Comparison of ENCODE assay signal across 19 cellular contexts in the genomic region with DNA sequence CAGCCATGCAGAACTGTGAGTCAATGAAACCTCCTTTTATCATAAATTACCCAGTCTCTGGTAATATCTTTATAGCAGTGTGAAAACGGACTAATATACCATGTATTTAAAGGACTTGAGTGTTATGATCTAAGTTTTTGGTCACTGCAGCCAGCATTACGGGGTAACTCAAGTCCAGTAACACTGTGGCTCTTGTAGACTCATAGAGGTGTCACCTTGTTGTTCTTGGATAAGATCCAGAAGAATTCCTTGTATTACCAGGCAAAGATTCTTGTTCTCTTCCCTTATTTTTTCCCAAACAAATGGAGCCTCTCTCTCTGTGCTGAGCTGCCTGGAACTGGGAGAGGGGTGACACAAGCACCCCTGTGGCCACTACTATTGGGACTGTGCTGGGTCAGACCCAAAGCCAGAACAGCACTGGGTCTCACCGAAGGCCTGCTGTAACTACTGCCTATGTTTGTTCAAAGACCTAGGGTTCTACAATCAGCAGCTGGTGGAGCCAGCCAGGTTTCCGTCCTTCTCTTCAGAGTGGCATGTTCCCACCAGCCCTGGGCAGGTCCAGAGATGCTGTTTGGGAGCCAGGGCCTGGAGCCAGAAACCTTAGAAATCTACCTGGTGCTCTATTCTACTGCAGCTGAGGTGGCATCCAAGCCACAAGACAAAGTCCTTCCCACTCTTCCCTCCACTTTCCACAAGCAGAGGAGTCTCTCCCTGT. TPM values are rescaled to one million over a fixed set of nuclear protein-coding genes. Genes with fewer than 3 reads are reported as not detected.
DNase-seq lines count a peak whose midpoint lies in the region; ATAC-seq, FAIRE-seq and TF ChIP-seq lines count a peak whose summit lies in the region.
"Had no signal": no experiment of that assay in that cellular context is flagged by ENCODE, and none has a peak within 500 bp of the region (broad histone marks: within the 10 kb centered on the region; RNA-seq: fewer than 3 reads in every experiment).

No MANE protein-coding gene starts in this region.

- H3K4me3 ChIP-seq in HepG2 (replicated peaks in 1 of 3; ENCODE audit: insufficient read depth in 1 of 3, low read depth in 2 of 3, low read length in 3 of 3) (no peak overlapping the region), right lobe of liver (no peak overlapping the region), astrocyte (ENCODE audit: insufficient read depth, low read depth, low read length) (no peak overlapping the region), fibroblast of pulmonary artery (replicated peaks; ENCODE audit: low read depth, low read length) (no peak overlapping the region)
- H3K4me3 ChIP-seq: HAP-1, left lung, skin epidermis, transverse colon had no signal

- no peaks in the 10 kb centered on the region for H3K9me3 ChIP-seq in HepG2 (ENCODE audit: low read length)
- no peaks in the 10 kb centered on the region for H3K9me3 ChIP-seq in right lobe of liver
- H3K9me3 ChIP-seq in astrocyte (ENCODE audit: insufficient read depth, low read depth, low read length): no peaks in the 10 kb centered on the region
- H3K9me3 ChIP-seq: HAP-1, left lung, transverse colon had no signal

- ATAC-seq in HepG2 (no peak), right lobe of liver (no peak), HG02884 (IDR thresholded peaks at IDR 0.05; ENCODE audit: unreplicated experiment) (no peak)
- ATAC-seq: activated CD4-positive, alpha-beta T cell treated with anti-CD3 and anti-CD28 coated beads for 36 hours; CD8-positive, alpha-beta T cell; left lung had no signal

- no peak for TF ChIP-seq EP300 in HepG2 (IDR thresholded peaks at IDR 0.05; ENCODE audit: low read depth in 2 of 2, low read length in 2 of 2)
- no peak for TF ChIP-seq EP300 in HepG2 (CRISPR knock-in tag; IDR thresholded peaks at IDR 0.05; ENCODE audit: borderline replicate concordance)

- no peak for TF ChIP-seq RAD21 in HepG2 (CRISPR knock-in tag; IDR thresholded peaks at IDR 0.05)

- H3K79me2 ChIP-seq in HepG2 (ENCODE audit: insufficient read depth, low read length) (no peaks in the 10 kb centered on the region), astrocyte (ENCODE audit: insufficient read depth, low read length) (no peaks in the 10 kb centered on the region)

- H2AFZ ChIP-seq in HepG2 (ENCODE audit: low read length): no peak overlapping the region
- no peak overlapping the region for H2AFZ ChIP-seq in astrocyte (ENCODE audit: low read depth, low read length)

- TF ChIP-seq CTCF in HepG2 (CRISPR knock-in tag; IDR thresholded peaks at IDR 0.05): no peak
- TF ChIP-seq CTCF in right lobe of liver (IDR thresholded peaks at IDR 0.05): no peak
- no peak for TF ChIP-seq CTCF in astrocyte (IDR thresholded peaks at IDR 0.05; ENCODE audit: insufficient read depth, low read depth, low read length)
- TF ChIP-seq CTCF in fibroblast of pulmonary artery (IDR thresholded peaks at IDR 0.05; ENCODE audit: low read length, missing control alignments): no peak

- H3K9me3 Mint-ChIP-seq in astrocyte (ENCODE audit: unreplicated experiment): peaks cover 3% of the 10 kb centered on the region
- H3K9me3 Mint-ChIP-seq: activated naive CD4-positive, alpha-beta T cell treated with anti-CD3 and anti-CD28 coated beads, Interleukin-2, amount 50 U/mL, for 24 hours; CD8-positive, alpha-beta T cell had no signal

- H3K4me3 Mint-ChIP-seq in astrocyte (ENCODE audit: unreplicated experiment): no peak overlapping the region
- H3K4me3 Mint-ChIP-seq: activated CD4-positive, alpha-beta T cell treated with anti-CD3 and anti-CD28 coated beads for 36 hours; activated naive CD4-positive, alpha-beta T cell treated with anti-CD3 and anti-CD28 coated beads, Interleukin-2, amount 50 U/mL, for 24 hours; CD8-positive, alpha-beta T cell had no signal

- WGBS in HepG2 (ENCODE audit: low lambda C conversion rate): 5% methylated on average over 2 of the region's 4 CpGs
- 64% methylated on average over 4 of the region's 4 CpGs for WGBS in right lobe of liver (ENCODE audit: insufficient coverage, low coverage, low lambda C conversion rate, missing lambda C conversion rate)

- intact Hi-C loops in HepG2 (cut with micrococcal nuclease; ENCODE audit: unreplicated experiment) (no loop called here), right lobe of liver (cut with DNase I) (no loop called here)

- no peaks in the 10 kb centered on the region for H3K36me3 Mint-ChIP-seq in astrocyte (ENCODE audit: low read depth, unreplicated experiment)
- H3K36me3 Mint-ChIP-seq: activated naive CD4-positive, alpha-beta T cell treated with anti-CD3 and anti-CD28 coated beads, Interleukin-2, amount 50 U/mL, for 24 hours; CD8-positive, alpha-beta T cell had no signal

- CTCF ChIA-PET in HepG2 (lab: Yijun Ruan, JAX; ENCODE audit: low intra/inter-chr PET ratio, low total read pairs): no interaction called here

- no peaks in the 10 kb centered on the region for H3K27me3 ChIP-seq in HepG2 (ENCODE audit: control insufficient read depth in 1 of 2, insufficient read depth in 2 of 2, low read length in 2 of 2)
- H3K27me3 ChIP-seq in right lobe of liver: peaks cover 0 to 8% of the 10 kb centered on the region in 2 donors
- no peaks in the 10 kb centered on the region for H3K27me3 ChIP-seq in astrocyte (ENCODE audit: insufficient read depth, low read length)
- H3K27me3 ChIP-seq: left lung, transverse colon had no signal

- DNase-seq in HepG2 (ENCODE audit: low spot score) (no peak), right lobe of liver (no peak), astrocyte (ENCODE audit: low read depth) (peak; percentile 72), fibroblast of pulmonary artery (ENCODE audit: low read depth) (peak; percentile 23), inferior parietal cortex (ENCODE audit: extremely low spot score) (no peak), NCI-H2081 (lab: John Stamatoyannopoulos, UW) (no peak)
- no peak for DNase-seq in activated CD4-positive, alpha-beta T cell treated with anti-CD3 and anti-CD28 coated beads for 1 hour
- DNase-seq: activated CD4-positive, alpha-beta T cell treated with anti-CD3 and anti-CD28 coated beads for 36 hours; activated CD8-positive, alpha-beta memory T cell treated with anti-CD3 and anti-CD28 coated beads, Interleukin-2, amount 50 U/mL, for 48 hours; CD8-positive, alpha-beta T cell; cerebellar nuclear complex; GF-D8; hippocampal formation; left lung; transverse colon had no signal

- no peak for TF ChIP-seq POLR2A in HepG2 (IDR thresholded peaks at IDR 0.05; ENCODE audit: insufficient read depth in 1 of 2, low read depth in 2 of 2, low read length in 2 of 2)
- TF ChIP-seq POLR2A in right lobe of liver (IDR thresholded peaks at IDR 0.05): no peak

- POLR2A ChIA-PET in HepG2 (lab: Yijun Ruan, JAX): no interaction called here

- in situ Hi-C loops in HepG2 (cut with HindIII; ENCODE audit: extremely low pct_ligation_motif_present, low pct_unique_long_range_greater_than_20kb): no loop called here

- H3K27ac Mint-ChIP-seq in astrocyte (ENCODE audit: unreplicated experiment): no peak overlapping the region
- H3K27ac Mint-ChIP-seq: activated CD4-positive, alpha-beta T cell treated with anti-CD3 and anti-CD28 coated beads for 36 hours; activated naive CD4-positive, alpha-beta T cell treated with anti-CD3 and anti-CD28 coated beads, Interleukin-2, amount 50 U/mL, for 24 hours; CD8-positive, alpha-beta T cell had no signal

- no peak overlapping the region for H3K4me2 ChIP-seq in HepG2 (ENCODE audit: low read depth, low read length)
- H3K4me2 ChIP-seq in astrocyte (ENCODE audit: low read length): peak overlapping the region; percentile 44

- H4K20me1 ChIP-seq in HepG2 (ENCODE audit: insufficient read depth, low read length) (no peaks in the 10 kb centered on the region), astrocyte (ENCODE audit: insufficient read depth, low read length) (no peaks in the 10 kb centered on the region)

- peaks cover 3% of the 10 kb centered on the region; the same call in 1 of the 2 replicates for H3K4me1 ChIP-seq in HepG2 (ENCODE audit: insufficient read depth, low read length)
- H3K4me1 ChIP-seq in right lobe of liver: no peaks in the 10 kb centered on the region
- peaks cover 4% of the 10 kb centered on the region for H3K4me1 ChIP-seq in astrocyte (ENCODE audit: insufficient read depth, low read length)
- H3K4me1 ChIP-seq: HAP-1, left lung, transverse colon had no signal

- H3K36me3 ChIP-seq in HepG2 (replicated peaks in 1 of 2; ENCODE audit: control insufficient read depth in 1 of 2, insufficient read depth in 2 of 2, low read length in 2 of 2) (no peaks in the 10 kb centered on the region), right lobe of liver (no peaks in the 10 kb centered on the region), astrocyte (ENCODE audit: insufficient read depth, low read length) (no peaks in the 10 kb centered on the region)
- H3K36me3 ChIP-seq: HAP-1, left lung, transverse colon had no signal

- peaks cover 5% of the 10 kb centered on the region for H3K4me1 Mint-ChIP-seq in astrocyte (ENCODE audit: low read depth, unreplicated experiment)
- H3K4me1 Mint-ChIP-seq: activated naive CD4-positive, alpha-beta T cell treated with anti-CD3 and anti-CD28 coated beads, Interleukin-2, amount 50 U/mL, for 24 hours had no signal

- BruUV-seq in HepG2 (replicated peaks; lab: Mats Ljungman, UMichigan): no TSS peak

- FAIRE-seq in HepG2 (lab: Jason Lieb, UNC): peak; percentile 36
- FAIRE-seq in astrocyte (lab: Jason Lieb, UNC): no peak

- H3K27ac ChIP-seq in HepG2 (ENCODE audit: extremely low read length, insufficient read depth, low read length) (no peak overlapping the region), right lobe of liver (no peak overlapping the region), astrocyte (ENCODE audit: low read depth, low read length) (peak overlapping the region; percentile 33)
- H3K27ac ChIP-seq: left lung, skin epidermis, transverse colon had no signal

- no peaks in the 10 kb centered on the region for H3K27me3 Mint-ChIP-seq in astrocyte (ENCODE audit: low read depth, unreplicated experiment)
- H3K27me3 Mint-ChIP-seq: activated CD4-positive, alpha-beta T cell treated with anti-CD3 and anti-CD28 coated beads for 36 hours; activated naive CD4-positive, alpha-beta T cell treated with anti-CD3 and anti-CD28 coated beads, Interleukin-2, amount 50 U/mL, for 24 hours had no signal

- no peak overlapping the region for H3K9ac ChIP-seq in HepG2 (ENCODE audit: insufficient read depth, low read depth, low read length)
- H3K9ac ChIP-seq in astrocyte (ENCODE audit: low read length): no peak overlapping the region

RNA-seq across cellular contexts. Expression of gene MED14, which starts 43.7 kb away (rescaled TPM):
- total RNA-seq in HepG2 (2016; rRNA removed; fragmentation: Illumina TruSeq; extraction: Trizol) (10.2 and 14.2 TPM in 2 replicates), right lobe of liver (10 to 100 TPM; 13.6 to 28.4 (median 24.2) TPM), astrocyte (79.5 and 79.9 TPM in 2 replicates)
- 1.4 and 2.2 TPM in 2 replicates for total RNA-seq in HepG2 (2016; cell fraction: cytosol; rRNA removed; fragmentation: Illumina TruSeq; extraction: Trizol; ENCODE audit: low read depth)
- 10.3 and 15.7 TPM in 2 replicates for total RNA-seq in HepG2 (2016; cell fraction: insoluble cytoplasmic fraction; rRNA removed; fragmentation: Illumina TruSeq; extraction: Trizol)
- 5.9 and 6.5 TPM in 2 replicates for total RNA-seq in HepG2 (2016; cell fraction: membrane; rRNA removed; fragmentation: Illumina TruSeq; extraction: Trizol)
- total RNA-seq in HepG2 (2016; cell fraction: nucleus; rRNA removed; fragmentation: Illumina TruSeq; extraction: Trizol): 22.1 and 24.4 TPM in 2 replicates
- 15.8 and 16.3 TPM in 2 replicates for polyA plus RNA-seq in HepG2 (2011; rRNA removed)
- 10.2 and 10.8 TPM in 2 replicates for polyA plus RNA-seq in HepG2 (2011; cell fraction: cytosol; rRNA removed)
- 20.3 and 21.1 TPM in 2 replicates for polyA plus RNA-seq in HepG2 (2011; cell fraction: nucleus; rRNA removed)
- polyA plus RNA-seq in HepG2 (2012): 16.8 and 17.5 TPM in 2 replicates
- 0.45 and 0.47 TPM in 2 replicates for polyA plus RNA-seq in HepG2 (2016; cell fraction: cytosol; fragmentation: Illumina TruSeq; extraction: Trizol; ENCODE audit: low read depth)
- polyA plus RNA-seq in HepG2 (2016; cell fraction: insoluble cytoplasmic fraction; fragmentation: Illumina TruSeq; extraction: Trizol; ENCODE audit: low read depth): 20.2 and 20.3 TPM in 2 replicates
- 2.0 and 2.3 TPM in 2 replicates for polyA plus RNA-seq in HepG2 (2016; cell fraction: membrane; fragmentation: Illumina TruSeq; extraction: Trizol; ENCODE audit: low read depth)
- polyA plus RNA-seq in HepG2 (2016; cell fraction: nucleus; fragmentation: Illumina TruSeq; extraction: Trizol; ENCODE audit: insufficient read depth, low read depth): 23.3 and 27.7 TPM in 2 replicates
- polyA minus RNA-seq in HepG2 (2011; rRNA and poly(A)+ RNA removed; ENCODE audit: low replicate concordance): 39.3 and 68.8 TPM in 2 replicates
- polyA minus RNA-seq in HepG2 (2011; cell fraction: cytosol; rRNA and poly(A)+ RNA removed): 14.1 and 18.8 TPM in 2 replicates
- polyA minus RNA-seq in HepG2 (2011; cell fraction: nucleus; rRNA and poly(A)+ RNA removed): 57.2 and 64.4 TPM in 2 replicates

Comparison
In these comparisons a context has a peak if more than half of its experiments do, and no peak if none do; other contexts are left out.
1. DNase-seq: peak in astrocyte (single experiment) and fibroblast of pulmonary artery (single experiment); none in HepG2 (single experiment), right lobe of liver (0 of 3), inferior parietal cortex (single experiment), NCI-H2081 (0 of 2) and activated CD4-positive, alpha-beta T cell treated with anti-CD3 and anti-CD28 coated beads for 1 hour (single experiment).